Comparison of ENCODE assay signal across 7 cellular contexts in genomic region chr2:121736140-121736461, GRCh38. TPM values are rescaled to one million over a fixed set of nuclear protein-coding genes. Genes with fewer than 3 reads are reported as not detected.
DNase-seq lines count a peak whose midpoint lies in the region; TF ChIP-seq lines count a peak whose summit lies in the region.

No MANE protein-coding gene starts in this region.

- no peak for DNase-seq in activated CD4-positive, alpha-beta memory T cell treated with anti-CD3 and anti-CD28 coated beads, Interleukin-2, amount 10 ng/mL, durations not matched to agents 7 days and 5 days
- DNase-seq in NCI-H1417 treated with DMSO at 0.1 percent for 48 hours (lab: John Stamatoyannopoulos, UW) = no peak
- no peak for DNase-seq in Kasumi-1 (lab: John Stamatoyannopoulos, UW)
- no peak for DNase-seq in NCI-H446 (lab: John Stamatoyannopoulos, UW)

- POLR2A ChIA-PET in HEK293 (lab: Yijun Ruan, JAX) = interaction anchor here (0.6 to 3.1 kb wide), 9 partner anchors 11 to 608 kb away, joined by 3 to 18 read pairs (median 6); partner anchors contain the start of genes CLASP1, RNU4ATAC and TSN
- POLR2A ChIA-PET in activated CD4-positive, alpha-beta memory T cell treated with anti-CD3 and anti-CD28 coated beads, Interleukin-2, amount 10 ng/mL, durations not matched to agents 7 days and 5 days (lab: Charles Lee) = interaction anchor here (0.8 to 6.3 kb wide), 15 partner anchors 9 to 218 kb away, joined by 3 to 87 read pairs (median 9); partner anchors contain the start of genes CLASP1, RNU4ATAC and TSN

- no peaks in the 10 kb centered on the region for H3K4me1 ChIP-seq in HEK293 (ENCODE audit: control insufficient read depth, insufficient read depth, low read length)
- H3K4me1 ChIP-seq in iPS-18a (ENCODE audit: control insufficient read depth, low read depth, low read length) = peaks cover 6% of the 10 kb centered on the region
- peaks cover 5 to 22% (median 19%) of the 10 kb centered on the region in 5 donors for H3K4me1 ChIP-seq in subcutaneous abdominal adipose tissue (ENCODE audit: control insufficient read depth in 5 of 5, insufficient read depth in 5 of 5, low read length in 5 of 5)

- peaks cover 33% of the 10 kb centered on the region for H3K36me3 Mint-ChIP-seq in activated CD4-positive, alpha-beta memory T cell treated with anti-CD3 and anti-CD28 coated beads, Interleukin-2, amount 10 ng/mL, durations not matched to agents 7 days and 5 days (ENCODE audit: low read depth)

- peak overlapping the region; percentile 89 for H3K4me3 Mint-ChIP-seq in activated CD4-positive, alpha-beta memory T cell treated with anti-CD3 and anti-CD28 coated beads, Interleukin-2, amount 10 ng/mL, durations not matched to agents 7 days and 5 days

- H3K36me3 ChIP-seq in HEK293 (ENCODE audit: control insufficient read depth in 2 of 2, insufficient read depth in 1 of 2, low read length in 2 of 2) (peaks cover 30 to 36% of the 10 kb centered on the region in 2 experiments), iPS-18a (ENCODE audit: control insufficient read depth, low read depth, low read length) (peaks cover 32% of the 10 kb centered on the region), subcutaneous abdominal adipose tissue (ENCODE audit: control insufficient read depth in 5 of 5, insufficient read depth in 5 of 5, low read length in 5 of 5) (peaks cover 0 to 29% (median 13%) of the 10 kb centered on the region in 5 donors)

- no peaks in the 10 kb centered on the region for H3K9me3 ChIP-seq in HEK293 (ENCODE audit: control insufficient read depth, insufficient read depth, low read depth, low read length)
- no peaks in the 10 kb centered on the region for H3K9me3 ChIP-seq in iPS-18a (ENCODE audit: control insufficient read depth, low read depth, low read length)
- H3K9me3 ChIP-seq in subcutaneous abdominal adipose tissue (ENCODE audit: control insufficient read depth in 5 of 5, low read length in 5 of 5) = no peaks in the 10 kb centered on the region

- H3K4me3 ChIP-seq in HEK293 (ENCODE audit: low read depth, low read length) = peak overlapping the region; percentile 96
- peak overlapping the region; percentile 100 for H3K4me3 ChIP-seq in iPS-18a (ENCODE audit: low read length)
- peak overlapping the region; percentile 93 to 99 (median 98) for H3K4me3 ChIP-seq in subcutaneous abdominal adipose tissue (ENCODE audit: low read depth in 1 of 5, low read length in 5 of 5)

- peak overlapping the region; percentile 95 for H3K9ac ChIP-seq in iPS-18a (ENCODE audit: low read length)
- H3K9ac ChIP-seq in subcutaneous abdominal adipose tissue (ENCODE audit: low read length in 5 of 5) = peak overlapping the region; percentile 93 to 97 (median 95)

- H3K27me3 ChIP-seq in iPS-18a (ENCODE audit: control insufficient read depth, insufficient read depth, low read length) (no peaks in the 10 kb centered on the region), subcutaneous abdominal adipose tissue (ENCODE audit: control insufficient read depth in 5 of 5, insufficient read depth in 4 of 5, low read length in 5 of 5) (no peaks in the 10 kb centered on the region)

- H3K27ac Mint-ChIP-seq in activated CD4-positive, alpha-beta memory T cell treated with anti-CD3 and anti-CD28 coated beads, Interleukin-2, amount 10 ng/mL, durations not matched to agents 7 days and 5 days = peak overlapping the region; percentile 88

- peak overlapping the region; percentile 84; the same call in 1 of the 2 replicates for H3K27ac ChIP-seq in HEK293 (ENCODE audit: extremely low read depth, low read depth, low read length)
- peak overlapping the region; percentile 54 for H3K27ac ChIP-seq in iPS-18a (ENCODE audit: low read length)
- H3K27ac ChIP-seq in subcutaneous abdominal adipose tissue (ENCODE audit: low read depth, low read length) = peak overlapping the region; percentile 84

- H3K27me3 Mint-ChIP-seq in activated CD4-positive, alpha-beta memory T cell treated with anti-CD3 and anti-CD28 coated beads, Interleukin-2, amount 10 ng/mL, durations not matched to agents 7 days and 5 days = peaks cover 2% of the 10 kb centered on the region

- no peak for TF ChIP-seq CTCF in HEK293 (tag by site-specific recombination; IDR thresholded peaks at IDR 0.05)

- CTCF ChIA-PET in HEK293 (lab: Yijun Ruan, JAX) = interaction anchor here (0.6 to 0.9 kb wide), 2 partner anchors 18 to 72 kb away, joined by 3 read pairs; no protein-coding TSS in a partner anchor
- CTCF ChIA-PET in activated CD4-positive, alpha-beta memory T cell treated with anti-CD3 and anti-CD28 coated beads, Interleukin-2, amount 10 ng/mL, durations not matched to agents 7 days and 5 days (lab: Charles Lee) = interaction anchor here (0.6 to 2.4 kb wide), 8 partner anchors 12 to 656 kb away, joined by 3 to 11 read pairs (median 4); partner anchors contain the start of gene RNU4ATAC

- H3K4me1 Mint-ChIP-seq in activated CD4-positive, alpha-beta memory T cell treated with anti-CD3 and anti-CD28 coated beads, Interleukin-2, amount 10 ng/mL, durations not matched to agents 7 days and 5 days = peaks cover 50% of the 10 kb centered on the region

- H3K9me3 Mint-ChIP-seq in activated CD4-positive, alpha-beta memory T cell treated with anti-CD3 and anti-CD28 coated beads, Interleukin-2, amount 10 ng/mL, durations not matched to agents 7 days and 5 days = no peaks in the 10 kb centered on the region

TF ChIP-seq in HEK293, 187 proteins besides CTCF, POLR2A, EP300 and RAD21:
- no peak for TF ChIP-seq ZNF501 (tag by site-specific recombination; IDR thresholded peaks at IDR 0.05)
- TF ChIP-seq KLF17 (tag by site-specific recombination; IDR thresholded peaks at IDR 0.05) = no peak
- TF ChIP-seq ZNF692 (tag by site-specific recombination; IDR thresholded peaks at IDR 0.05) = no peak
- no peak for TF ChIP-seq ZNF416 (tag by site-specific recombination; IDR thresholded peaks at IDR 0.05)

RNA-seq across cellular contexts. Expression of gene NIFK, which starts 0.6 kb away (rescaled TPM):
- total RNA-seq in activated CD4-positive, alpha-beta memory T cell treated with anti-CD3 and anti-CD28 coated beads, Interleukin-2, amount 10 ng/mL, durations not matched to agents 7 days and 5 days = 10 to 100 TPM; 63.4 to 67.2 TPM

RNA-seq across cellular contexts. Expression of gene TSN, which starts 19.4 kb away (rescaled TPM):
- total RNA-seq in activated CD4-positive, alpha-beta memory T cell treated with anti-CD3 and anti-CD28 coated beads, Interleukin-2, amount 10 ng/mL, durations not matched to agents 7 days and 5 days = 10 to 100 TPM; 52.7 to 56.7 TPM
